Comparison of ENCODE assay signal across 8 cellular contexts in genomic region chr11:134224710-134225662, GRCh38.
DNase-seq lines count a peak whose midpoint lies in the region; ATAC-seq and TF ChIP-seq lines count a peak whose summit lies in the region.

No MANE protein-coding gene starts in this region.

- no peaks in the 10 kb centered on the region for H3K9me3 ChIP-seq in OCI-LY1 (ENCODE audit: low read length)

- ATAC-seq in GM19035 (IDR thresholded peaks at IDR 0.05; ENCODE audit: unreplicated experiment): peak; percentile 25
- ATAC-seq in HG03432 (IDR thresholded peaks at IDR 0.05; ENCODE audit: unreplicated experiment): peak; percentile 23

- H4K20me1 ChIP-seq in OCI-LY1 (ENCODE audit: insufficient read depth, low read length): no peaks in the 10 kb centered on the region

- H3K27me3 Mint-ChIP-seq in nephron (ENCODE audit: low read depth): no peaks in the 10 kb centered on the region

- H3K36me3 ChIP-seq in OCI-LY1 (ENCODE audit: insufficient read depth, low read length): peaks cover 18% of the 10 kb centered on the region; the same call in 1 of the 2 replicates

- H3K4me1 Mint-ChIP-seq in nephron: peaks cover 53% of the 10 kb centered on the region

- TF ChIP-seq CTCF in OCI-LY1 (IDR thresholded peaks at IDR 0.05; ENCODE audit: low read length) (no peak), fibroblast of mammary gland (conservative IDR thresholded peaks at IDR 0.05; ENCODE audit: control insufficient read depth, insufficient read depth, low read depth, low read length) (no peak), nephron (IDR thresholded peaks at IDR 0.05; ENCODE audit: unreplicated experiment in 3 of 3) (no peak)

- H3K9me2 ChIP-seq in OCI-LY1 (ENCODE audit: low read depth, low read length): no peaks in the 10 kb centered on the region

- peak overlapping the region; percentile 45 to 80 (median 79) for H3K27ac Mint-ChIP-seq in nephron

- H3K4me3 ChIP-seq in OCI-LY1 (ENCODE audit: low read depth, low read length, poor library complexity, severe bottlenecking) (peak overlapping the region; percentile 90), fibroblast of mammary gland (ENCODE audit: control insufficient read depth, low read depth, low read length) (peak overlapping the region; percentile 87)

- peak overlapping the region; percentile 94 to 97 (median 95) for H3K4me3 Mint-ChIP-seq in nephron

- no peaks in the 10 kb centered on the region for H3F3A ChIP-seq in OCI-LY1 (ENCODE audit: insufficient read depth, low read length)

- no peak overlapping the region for H3K27ac ChIP-seq in OCI-LY1 (ENCODE audit: low read depth, low read length, poor library complexity, severe bottlenecking)

- peaks cover 12% of the 10 kb centered on the region; the same call in 1 of the 2 replicates for H3K27me3 ChIP-seq in OCI-LY1 (ENCODE audit: insufficient read depth, low read length)

- peaks cover 30% of the 10 kb centered on the region for H3K79me2 ChIP-seq in OCI-LY1 (ENCODE audit: insufficient read depth, low read length)

- DNase-seq in AG20443 (ENCODE audit: low spot score) (peak; percentile 45), activated T-helper 1 cell treated with Interleukin-2 at 50 U/mL for 16 hours (ENCODE audit: low read depth) (peak; percentile 32), fibroblast of mammary gland (ENCODE audit: low read depth) (no peak), stromal cell of bone marrow (ENCODE audit: low read depth) (peak; percentile 9)

- H2AFZ ChIP-seq in OCI-LY1 (ENCODE audit: low read length): no peak overlapping the region

- H3K4me2 ChIP-seq in OCI-LY1 (ENCODE audit: low read length): peak overlapping the region; percentile 87

- H3K9me3 Mint-ChIP-seq in nephron: no peaks in the 10 kb centered on the region

- peaks cover 32% of the 10 kb centered on the region for H3K4me1 ChIP-seq in OCI-LY1 (ENCODE audit: insufficient read depth, low read length, severe bottlenecking)

- peaks cover 7% of the 10 kb centered on the region for H3K36me3 Mint-ChIP-seq in nephron (ENCODE audit: low read depth)

- H3K9ac ChIP-seq in OCI-LY1 (ENCODE audit: low read length): peak overlapping the region; percentile 60
